In the genomic region with DNA sequence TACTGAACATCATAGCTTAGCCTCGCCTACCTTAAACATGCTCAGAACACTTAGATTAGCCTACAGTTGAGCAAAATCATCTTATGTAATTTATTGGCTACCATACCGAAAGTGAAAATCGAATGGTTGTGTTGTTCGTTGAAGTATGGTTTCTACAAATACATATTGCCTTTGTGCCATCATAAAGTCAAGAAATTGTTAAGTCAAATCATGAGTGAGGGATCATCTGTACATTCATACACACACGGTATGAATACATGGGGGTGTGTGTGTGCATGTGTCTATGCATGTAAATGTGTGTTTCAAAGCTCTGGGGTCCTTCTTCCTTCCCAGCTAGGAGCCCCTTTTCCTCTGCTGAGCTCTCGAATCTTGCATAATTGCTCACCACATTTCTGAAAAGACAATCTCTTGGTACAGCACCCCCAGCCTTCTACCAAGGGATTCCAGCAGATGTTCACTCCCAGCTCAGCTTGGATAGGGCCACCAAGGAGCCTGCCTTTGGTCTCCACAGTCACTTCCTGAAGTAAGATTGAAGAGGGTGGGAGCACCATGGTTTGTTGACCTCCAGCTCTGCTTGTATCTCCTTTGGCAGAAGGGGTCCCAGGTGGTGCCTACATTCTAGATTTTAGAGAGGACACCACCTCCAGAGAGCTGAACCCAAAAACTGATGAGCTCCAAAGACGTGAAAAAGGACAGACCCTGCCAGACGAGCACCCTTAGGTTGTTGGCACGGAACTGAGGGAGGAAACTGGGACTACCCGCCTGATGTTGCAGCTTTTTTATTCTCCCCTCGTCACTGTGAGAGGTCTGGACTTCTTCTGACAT, we compare ENCODE assay signal across 15 cellular contexts.
DNase-seq lines count a peak whose midpoint lies in the region; ATAC-seq lines count a peak whose summit lies in the region.
"Had no signal": no experiment of that assay in that cellular context is flagged by ENCODE, and none has a peak within 500 bp of the region (broad histone marks: within the 10 kb centered on the region; RNA-seq: fewer than 3 reads in every experiment).

No MANE protein-coding gene starts in this region.

- DNase-seq in ACHN (peak; percentile 31), NCI-H748 treated with DMSO at 0.1 percent for 48 hours (lab: John Stamatoyannopoulos, UW) (no peak), OCI-M1 (lab: John Stamatoyannopoulos, UW) (no peak), foreskin melanocyte (no peak), C1 segment of cervical spinal cord (lab: John Stamatoyannopoulos, UW) (no peak)
- DNase-seq: activated B cell treated with CpG ODN at 0.5 μM for 24 hours, cortex of kidney, DMS153, HCEC 1CT, naive B cell, NCI-H1436 treated with DMSO at 0.1 percent for 48 hours, NCI-H774 had no signal

- H3K4me3 Mint-ChIP-seq in dendritic cell treated with granulocyte-macrophage colony-stimulating factor and Interleukin-4, amounts not matched to agents 40 ng/mL and 50 ng/mL, for 4 days = no peak overlapping the region
- H3K4me3 Mint-ChIP-seq: activated B cell treated with CpG ODN at 0.5 μM for 24 hours, naive B cell had no signal

- no peaks in the 10 kb centered on the region for H3K9me3 Mint-ChIP-seq in dendritic cell treated with granulocyte-macrophage colony-stimulating factor and Interleukin-4, amounts not matched to agents 40 ng/mL and 50 ng/mL, for 4 days
- H3K9me3 Mint-ChIP-seq: activated B cell treated with CpG ODN at 0.5 μM for 24 hours had no signal

- no peaks in the 10 kb centered on the region for H3K27me3 Mint-ChIP-seq in dendritic cell treated with granulocyte-macrophage colony-stimulating factor and Interleukin-4, amounts not matched to agents 40 ng/mL and 50 ng/mL, for 4 days

- no peaks in the 10 kb centered on the region for H3K36me3 ChIP-seq in muscle layer of duodenum (ENCODE audit: control insufficient read depth in 1 of 2, insufficient read depth in 2 of 2, low read length in 2 of 2)

- H3K9me3 ChIP-seq in muscle layer of duodenum (ENCODE audit: control insufficient read depth in 1 of 2, low read length in 2 of 2) = peaks cover 0 to 6% of the 10 kb centered on the region in 2 donors

- in situ Hi-C loops in ACHN (cut with HindIII; ENCODE audit: low pct_ligation_motif_present, low pct_unique_long_range_greater_than_20kb, low sequenced_read_pairs) = no loop called here

- intact Hi-C loops in dendritic cell treated with granulocyte-macrophage colony-stimulating factor and Interleukin-4, amounts not matched to agents 40 ng/mL and 50 ng/mL, for 4 days (cut with micrococcal nuclease) = no loop called here

- ATAC-seq in HG02678 (IDR thresholded peaks at IDR 0.05; ENCODE audit: unreplicated experiment) = peak; percentile 33

- H3K27me3 ChIP-seq in muscle layer of duodenum (ENCODE audit: low read depth, low read length) = no peaks in the 10 kb centered on the region

- no peak overlapping the region for H3K4me3 ChIP-seq in muscle layer of duodenum (ENCODE audit: low read depth in 1 of 2, low read length in 2 of 2)

- H3K27ac ChIP-seq in muscle layer of duodenum (ENCODE audit: low read length) = peak overlapping the region; percentile 22

- H3K4me1 Mint-ChIP-seq in dendritic cell treated with granulocyte-macrophage colony-stimulating factor and Interleukin-4, amounts not matched to agents 40 ng/mL and 50 ng/mL, for 4 days (ENCODE audit: low read depth) = peaks cover 83% of the 10 kb centered on the region
- H3K4me1 Mint-ChIP-seq: activated B cell treated with CpG ODN at 0.5 μM for 24 hours, naive B cell had no signal

- peaks cover 0 to 18% of the 10 kb centered on the region in 2 donors for H3K4me1 ChIP-seq in muscle layer of duodenum (ENCODE audit: control insufficient read depth in 1 of 2, insufficient read depth in 2 of 2, low read length in 2 of 2)

- H3K36me3 Mint-ChIP-seq in dendritic cell treated with granulocyte-macrophage colony-stimulating factor and Interleukin-4, amounts not matched to agents 40 ng/mL and 50 ng/mL, for 4 days (ENCODE audit: low read depth) = no peaks in the 10 kb centered on the region

- peak overlapping the region; percentile 22 for H3K27ac Mint-ChIP-seq in dendritic cell treated with granulocyte-macrophage colony-stimulating factor and Interleukin-4, amounts not matched to agents 40 ng/mL and 50 ng/mL, for 4 days
- H3K27ac Mint-ChIP-seq: activated B cell treated with CpG ODN at 0.5 μM for 24 hours had no signal
